Comparison of ENCODE assay signal across 18 cellular contexts in the genomic region with DNA sequence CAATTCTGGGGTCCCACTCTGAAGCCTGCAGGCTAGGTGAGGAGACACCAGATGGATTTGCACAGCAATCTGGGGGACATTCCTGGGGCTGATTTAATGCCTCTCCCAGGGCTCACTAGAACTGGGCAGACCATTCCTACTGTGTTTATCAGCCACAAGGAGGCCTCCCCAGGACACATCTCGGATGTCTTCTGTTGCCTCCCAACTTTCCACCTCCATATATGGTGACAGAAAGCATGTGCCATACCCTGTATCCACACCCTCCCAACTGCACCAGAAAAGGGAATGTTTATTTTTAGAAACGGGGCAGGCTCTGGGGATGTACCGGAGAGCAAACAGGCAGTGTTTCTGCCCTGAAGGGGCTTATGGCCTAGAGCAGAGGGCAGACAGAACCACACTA.
DNase-seq lines count a peak whose midpoint lies in the region; ATAC-seq and TF ChIP-seq lines count a peak whose summit lies in the region.
"Had no signal": no experiment of that assay in that cellular context is flagged by ENCODE, and none has a peak within 500 bp of the region (broad histone marks: within the 10 kb centered on the region; RNA-seq: fewer than 3 reads in every experiment).

No MANE protein-coding gene starts in this region.

- peaks cover 32% of the 10 kb centered on the region for H3K4me1 Mint-ChIP-seq in central memory CD8-positive, alpha-beta T cell
- H3K4me1 Mint-ChIP-seq in H9: peaks cover 4 to 5% of the 10 kb centered on the region in 2 experiments; a peak in 2 of 4 replicates
- H3K4me1 Mint-ChIP-seq: CD14-positive monocyte had no signal

- no CpG with 5 or more reads among the region's 3 CpGs for WGBS in H9 (ENCODE audit: extremely low coverage, insufficient read length, low lambda C conversion rate)

- no peak overlapping the region for H3K23ac ChIP-seq in H9 (ENCODE audit: insufficient read length, low read depth, low read length)

- DNase-seq in DMS 273 (lab: John Stamatoyannopoulos, UW; ENCODE audit: unreplicated experiment) (peak; percentile 37), DMS 273 treated with DMSO at 0.1 percent for 48 hours (lab: John Stamatoyannopoulos, UW) (no peak), vagina (ENCODE audit: extremely low spot score in 2 of 2) (peak in 1 of 2 donors; percentile 74), H9 (no peak), NCI-H1694 treated with DMSO at 0.1 percent for 48 hours (lab: John Stamatoyannopoulos, UW) (no peak)
- DNase-seq in central memory CD8-positive, alpha-beta T cell (ENCODE audit: low spot score in 2 of 2): no peak
- DNase-seq in activated effector memory CD4-positive, alpha-beta T cell treated with Interleukin-2 at 50 U/mL for 16 hours: no peak
- DNase-seq: adrenal gland, erythroblast, NCI-H526 had no signal

- H3K4ac ChIP-seq in H9 (ENCODE audit: low read depth, low read length): no peak overlapping the region

- no peak overlapping the region for H2BK120ac ChIP-seq in H9 (ENCODE audit: low read depth, low read length, poor library complexity, severe bottlenecking)

- H2BK5ac ChIP-seq in H9 (ENCODE audit: insufficient read length, low read length): no peak overlapping the region

- no peak overlapping the region for H4K91ac ChIP-seq in H9 (ENCODE audit: insufficient read length, low read depth, low read length)

- H2BK20ac ChIP-seq in H9 (ENCODE audit: low read depth, low read length, poor library complexity, severe bottlenecking): no peak overlapping the region

- H3K9me3 ChIP-seq in muscle layer of colon (ENCODE audit: low read length): no peaks in the 10 kb centered on the region
- H3K9me3 ChIP-seq in vagina: no peaks in the 10 kb centered on the region
- H3K9me3 ChIP-seq in H9 (ENCODE audit: control insufficient read depth, low read depth, low read length): no peaks in the 10 kb centered on the region
- H3K9me3 ChIP-seq: adrenal gland had no signal

- no peak overlapping the region for H3K4me2 ChIP-seq in H9 (ENCODE audit: insufficient read depth, insufficient read length, low read length)
- H3K4me2 ChIP-seq: GM23338 had no signal

- H4K5ac ChIP-seq in H9 (ENCODE audit: insufficient read length, low read depth, low read length): no peak overlapping the region

- no peak overlapping the region; the same call in 1 of the 2 replicates for H2BK15ac ChIP-seq in H9 (ENCODE audit: low read depth, low read length)

- no peak overlapping the region for H2AK5ac ChIP-seq in H9 (ENCODE audit: insufficient read length, low read length)

- H3K23me2 ChIP-seq in H9 (ENCODE audit: insufficient read length, low read depth, low read length, poor library complexity, severe bottlenecking): no peaks in the 10 kb centered on the region

- H3K4me1 ChIP-seq in muscle layer of colon (ENCODE audit: insufficient read depth, low read length): peaks cover 25% of the 10 kb centered on the region
- H3K4me1 ChIP-seq in vagina: no peaks in the 10 kb centered on the region
- H3K4me1 ChIP-seq in H9 (ENCODE audit: insufficient read depth, low read length): no peaks in the 10 kb centered on the region
- H3K4me1 ChIP-seq: adrenal gland had no signal

- no peak overlapping the region for H3K56ac ChIP-seq in H9 (ENCODE audit: insufficient read length, low read depth, low read length)

- no peaks in the 10 kb centered on the region for H4K20me1 ChIP-seq in H9 (ENCODE audit: control insufficient read depth, insufficient read depth, insufficient read length)

- ATAC-seq in central memory CD8-positive, alpha-beta T cell (replicated peaks; ENCODE audit: extremely low read depth, poor library complexity, severe bottlenecking): no peak
- ATAC-seq: GM23338, left colon, SK-N-SH treated with all-trans-retinoic acid at 6 μM for 48 hours had no signal

- no peak overlapping the region for H2AFZ ChIP-seq in H9 (ENCODE audit: low read length)
- H2AFZ ChIP-seq: GM23338 had no signal

- H4K8ac ChIP-seq in H9 (replicated peaks; ENCODE audit: insufficient read length, low read depth, low read length): no peak overlapping the region

- H3K79me2 ChIP-seq in H9 (ENCODE audit: insufficient read depth, low read length): no peaks in the 10 kb centered on the region

- TF ChIP-seq POLR2A in vagina (IDR thresholded peaks at IDR 0.05): no peak

- H3K14ac ChIP-seq in H9 (ENCODE audit: insufficient read depth, low read length): no peak overlapping the region

- TF ChIP-seq CTCF in vagina (IDR thresholded peaks at IDR 0.05) (no peak), H9 (conservative IDR thresholded peaks at IDR 0.05) (no peak)

- H3K36me3 Mint-ChIP-seq in central memory CD8-positive, alpha-beta T cell (ENCODE audit: insufficient read depth): peaks cover 5% of the 10 kb centered on the region
- H3K36me3 Mint-ChIP-seq in H9 (ENCODE audit: insufficient read depth in 1 of 3, low read depth in 3 of 3): 0 out of 7 replicates have a peak, but pooled peaks cover 0 to 4% (median 0%) of the 10 kb centered on the region in 3 experiments
- H3K36me3 Mint-ChIP-seq: activated CD4-positive, alpha-beta memory T cell treated with anti-CD3 and anti-CD28 coated beads for 36 hours; CD14-positive monocyte had no signal

- peak overlapping the region; percentile 90 for H3K27ac Mint-ChIP-seq in central memory CD8-positive, alpha-beta T cell (ENCODE audit: low read depth)
- H3K27ac Mint-ChIP-seq in H9: no peak overlapping the region

- H3K18ac ChIP-seq in H9 (ENCODE audit: insufficient read length, low read depth, low read length): no peak overlapping the region

- peaks cover 16% of the 10 kb centered on the region for H3K27me3 Mint-ChIP-seq in central memory CD8-positive, alpha-beta T cell
- peaks cover 5% of the 10 kb centered on the region for H3K27me3 Mint-ChIP-seq in H9 (ENCODE audit: low read depth)
- H3K27me3 Mint-ChIP-seq: activated CD4-positive, alpha-beta memory T cell treated with anti-CD3 and anti-CD28 coated beads for 36 hours had no signal

- intact Hi-C loops in vagina (cut with DNase I): no loop called here

- H3K9ac ChIP-seq in muscle layer of colon (ENCODE audit: low read length) (no peak overlapping the region), H9 (ENCODE audit: extremely low read depth, insufficient read length, low read length) (no peak overlapping the region)

- no peaks in the 10 kb centered on the region for H3K9me3 Mint-ChIP-seq in central memory CD8-positive, alpha-beta T cell
- peaks cover 0 to 2% of the 10 kb centered on the region in 2 experiments; a peak in 1 of 5 replicates for H3K9me3 Mint-ChIP-seq in H9
- H3K9me3 Mint-ChIP-seq: activated CD4-positive, alpha-beta memory T cell treated with anti-CD3 and anti-CD28 coated beads for 36 hours; GM23338 had no signal

- H3K36me3 ChIP-seq in muscle layer of colon (ENCODE audit: insufficient read depth, low read length) (no peaks in the 10 kb centered on the region), vagina (no peaks in the 10 kb centered on the region)
- H3K36me3 ChIP-seq: adrenal gland had no signal

- no peaks in the 10 kb centered on the region for H3K27me3 ChIP-seq in muscle layer of colon (ENCODE audit: control insufficient read depth in 1 of 2, insufficient read depth in 2 of 2, low read length in 2 of 2)
- no peaks in the 10 kb centered on the region for H3K27me3 ChIP-seq in vagina
- H3K27me3 ChIP-seq in H9 (ENCODE audit: insufficient read depth, low read length): no peaks in the 10 kb centered on the region
- H3K27me3 ChIP-seq: adrenal gland had no signal

- H3K4me3 Mint-ChIP-seq in central memory CD8-positive, alpha-beta T cell: no peak overlapping the region
- H3K4me3 Mint-ChIP-seq in H9: no peak overlapping the region
- H3K4me3 Mint-ChIP-seq: activated CD4-positive, alpha-beta memory T cell treated with anti-CD3 and anti-CD28 coated beads for 36 hours; CD14-positive monocyte; GM23338 had no signal

- no peak overlapping the region for H3T11ph ChIP-seq in H9 (ENCODE audit: low read length)

- H3K4me3 ChIP-seq in muscle layer of colon (ENCODE audit: low read depth in 1 of 2, low read length in 2 of 2) (no peak overlapping the region), vagina (no peak overlapping the region)
- H3K4me3 ChIP-seq: adrenal gland, coronary artery, GM23338 had no signal

- H3K27ac ChIP-seq in muscle layer of colon (ENCODE audit: low read depth, low read length) (peak overlapping the region; percentile 68), vagina (peak overlapping the region; percentile 17), H9 (ENCODE audit: insufficient read length, low read depth, low read length) (no peak overlapping the region)
- H3K27ac ChIP-seq: 22Rv1, adrenal gland had no signal

- H2BK12ac ChIP-seq in H9 (ENCODE audit: insufficient read length, low read depth, low read length): no peak overlapping the region

- no peaks in the 10 kb centered on the region for H3K79me1 ChIP-seq in H9 (ENCODE audit: insufficient read depth, low read depth, low read length, poor library complexity, severe bottlenecking)
